ENCODE assay signal across 25 cellular contexts in the genomic region with DNA sequence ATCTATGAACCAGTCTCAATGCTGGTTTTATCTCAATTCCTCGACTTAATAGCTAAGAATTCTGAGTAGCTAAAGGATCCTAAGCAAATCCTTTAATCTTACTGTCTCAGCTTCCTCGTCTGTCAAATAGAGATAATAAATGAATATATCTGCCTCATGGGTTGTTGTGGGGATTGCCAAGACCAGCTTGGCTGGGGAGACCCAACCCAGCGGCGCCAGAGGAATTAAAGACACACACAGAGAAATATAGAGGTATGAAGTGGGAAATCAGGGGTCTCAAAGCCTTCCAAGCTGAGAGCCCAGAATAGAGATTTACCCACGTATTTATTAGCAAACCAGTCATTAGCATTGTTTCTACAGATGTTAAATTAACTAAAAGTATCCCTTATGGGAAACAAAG. TPM values are rescaled to one million over a fixed set of nuclear protein-coding genes. Genes with fewer than 3 reads are reported as not detected.
"Had no signal": no experiment of that assay in that cellular context is flagged by ENCODE, and none has a peak within 500 bp of the region (broad histone marks: within the 10 kb centered on the region; RNA-seq: fewer than 3 reads in every experiment).

No MANE protein-coding gene starts in this region.

- H3K36me3 ChIP-seq: SJCRH30 had no signal

- H3K9me3 Mint-ChIP-seq: IgD-negative memory B cell had no signal

- H3K27ac Mint-ChIP-seq: IgD-negative memory B cell had no signal

- ATAC-seq: K562, Panc1, PC-3, SK-N-SH treated with all-trans-retinoic acid at 6 μM for 48 hours had no signal

- H3K4me1 ChIP-seq: SJCRH30 had no signal

- H3K9ac ChIP-seq: KMS-11 had no signal

- H3K27me3 Mint-ChIP-seq: IgD-negative memory B cell had no signal

- H3K27ac ChIP-seq: HL-60, KMS-11, RWPE1, SJCRH30 had no signal

- H3K4me1 Mint-ChIP-seq: IgD-negative memory B cell had no signal

- H3K4me3 ChIP-seq: K562, SJCRH30 had no signal

- DNase-seq: Kasumi-1, MM.1S, NCI-H1105, NCI-H1417, NCI-H1436 treated with DMSO at 0.1 percent for 48 hours, NCI-H1694, NCI-H187 treated with DMSO at 0.1 percent for 48 hours, NCI-H2029 treated with DMSO at 0.1 percent for 48 hours, NCI-H2171 treated with DMSO at 0.1 percent for 48 hours, NCI-H345, NCI-H446 treated with DMSO at 0.1 percent for 48 hours, NCI-H510A treated with DMSO at 0.1 percent for 48 hours, NCI-H526, PC-3, SHP77, SJCRH30 had no signal

- H3K4me2 ChIP-seq: KMS-11 had no signal

- H3K27me3 ChIP-seq: SJCRH30 had no signal

- H3K4me3 Mint-ChIP-seq: IgD-negative memory B cell had no signal

RNA-seq across cellular contexts. Expression of a gene that starts 41.9 kb away (rescaled TPM):
- total RNA-seq: M059J, OCI-LY7, PC-3, SJCRH30 had no signal
- polyA plus RNA-seq: IgD-negative memory B cell, K562 had no signal
